Comparison of ENCODE assay signal across 29 cellular contexts in genomic region chr1:245996806-245997205, GRCh38.
"Had no signal": no experiment of that assay in that cellular context is flagged by ENCODE, and none has a peak within 500 bp of the region (broad histone marks: within the 10 kb centered on the region; RNA-seq: fewer than 3 reads in every experiment).

No MANE protein-coding gene starts in this region.

- H3K4me3 Mint-ChIP-seq: activated naive CD4-positive, alpha-beta T cell treated with anti-CD3 and anti-CD28 coated beads, Interleukin-2, amount 10 ng/mL, durations not matched to agents 7 days and 5 days; activated naive CD8-positive, alpha-beta T cell treated with anti-CD3 and anti-CD28 coated beads, Interleukin-2, amount 10 ng/mL, durations not matched to agents 7 days and 5 days; brain; natural killer cell; stimulated activated effector memory CD8-positive, alpha-beta T cell treated with anti-CD3 and anti-CD28 coated beads, Interleukin-12 subunit alpha, Interleukin-12 subunit beta, amount 100 ng/mL, for 72 hours; stimulated activated naive CD8-positive, alpha-beta T cell treated with anti-CD3 and anti-CD28 coated beads, Interleukin-15, Interleukin-2, amounts not matched to agents 100 ng/mL and 50 ng/mL, for 24 hours; T-helper 17 cell; WTC11 had no signal

- H3K36me3 ChIP-seq: ascending aorta, cardiac muscle cell, colonic mucosa, esophagus squamous epithelium, left ventricle myocardium inferior, right lobe of liver, upper lobe of right lung had no signal

- FAIRE-seq: endometrium had no signal

- DNase-seq: activated CD4-positive, alpha-beta T cell treated with anti-CD3 and anti-CD28 coated beads, Interleukin-2, amount 50 U/mL, for 48 hours; activated CD8-positive, alpha-beta memory T cell treated with anti-CD3 and anti-CD28 coated beads for 24 hours; activated effector memory CD4-positive, alpha-beta T cell treated with Interleukin-2 at 50 U/mL for 16 hours; activated naive CD4-positive, alpha-beta T cell treated with anti-CD3 and anti-CD28 coated beads, Interleukin-2, amount 10 ng/mL, durations not matched to agents 7 days and 5 days; activated naive CD8-positive, alpha-beta T cell treated with anti-CD3 and anti-CD28 coated beads, Interleukin-2, amount 10 ng/mL, durations not matched to agents 7 days and 5 days; cerebellar nuclear complex; colonic mucosa; effector CD8-positive, alpha-beta T cell; esophagus squamous epithelium; foreskin melanocyte; kidney glomerular epithelial cell; left ventricle myocardium inferior; mesendoderm; natural killer cell; right lobe of liver; stimulated activated CD4-positive, alpha-beta T cell treated with anti-CD3 and anti-CD28 coated beads, Interleukin-4, amount 100 ng/mL, for 24 hours; substantia nigra; T-helper 17 cell; T1000; upper lobe of right lung had no signal

- H3K36me3 Mint-ChIP-seq: activated naive CD4-positive, alpha-beta T cell treated with anti-CD3 and anti-CD28 coated beads, Interleukin-2, amount 10 ng/mL, durations not matched to agents 7 days and 5 days; activated naive CD8-positive, alpha-beta T cell treated with anti-CD3 and anti-CD28 coated beads, Interleukin-2, amount 10 ng/mL, durations not matched to agents 7 days and 5 days; natural killer cell; stimulated activated effector memory CD8-positive, alpha-beta T cell treated with anti-CD3 and anti-CD28 coated beads, Interleukin-12 subunit alpha, Interleukin-12 subunit beta, amount 100 ng/mL, for 72 hours; WTC11 had no signal

- H3K4me3 ChIP-seq: ascending aorta, cardiac muscle cell, colonic mucosa, esophagus squamous epithelium, left ventricle myocardium inferior, lung, right lobe of liver, upper lobe of right lung had no signal

- H3K27ac ChIP-seq: ascending aorta, colonic mucosa, esophagus squamous epithelium, left ventricle myocardium inferior, right lobe of liver, upper lobe of right lung had no signal

- H3K4me1 Mint-ChIP-seq: activated naive CD4-positive, alpha-beta T cell treated with anti-CD3 and anti-CD28 coated beads, Interleukin-2, amount 10 ng/mL, durations not matched to agents 7 days and 5 days; activated naive CD8-positive, alpha-beta T cell treated with anti-CD3 and anti-CD28 coated beads, Interleukin-2, amount 10 ng/mL, durations not matched to agents 7 days and 5 days; natural killer cell; stimulated activated effector memory CD8-positive, alpha-beta T cell treated with anti-CD3 and anti-CD28 coated beads, Interleukin-12 subunit alpha, Interleukin-12 subunit beta, amount 100 ng/mL, for 72 hours; T-helper 17 cell had no signal

- ATAC-seq: natural killer cell; stimulated activated effector memory CD8-positive, alpha-beta T cell treated with anti-CD3 and anti-CD28 coated beads, Interleukin-12 subunit alpha, Interleukin-12 subunit beta, amount 100 ng/mL, for 72 hours; T-helper 17 cell; upper lobe of right lung had no signal

- H3K9me3 ChIP-seq: ascending aorta, colonic mucosa, esophagus squamous epithelium, right lobe of liver, upper lobe of right lung had no signal

- H3K27ac Mint-ChIP-seq: activated naive CD4-positive, alpha-beta T cell treated with anti-CD3 and anti-CD28 coated beads, Interleukin-2, amount 10 ng/mL, durations not matched to agents 7 days and 5 days; activated naive CD8-positive, alpha-beta T cell treated with anti-CD3 and anti-CD28 coated beads, Interleukin-2, amount 10 ng/mL, durations not matched to agents 7 days and 5 days; natural killer cell; progenitor cell of endocrine pancreas; stimulated activated effector memory CD8-positive, alpha-beta T cell treated with anti-CD3 and anti-CD28 coated beads, Interleukin-12 subunit alpha, Interleukin-12 subunit beta, amount 100 ng/mL, for 72 hours; stimulated activated naive CD8-positive, alpha-beta T cell treated with anti-CD3 and anti-CD28 coated beads, Interleukin-15, Interleukin-2, amounts not matched to agents 100 ng/mL and 50 ng/mL, for 24 hours; T-helper 17 cell had no signal

- H3K27me3 ChIP-seq: ascending aorta, cardiac muscle cell, colonic mucosa, esophagus squamous epithelium, right lobe of liver, upper lobe of right lung had no signal

- H3K27me3 Mint-ChIP-seq: activated naive CD4-positive, alpha-beta T cell treated with anti-CD3 and anti-CD28 coated beads, Interleukin-2, amount 10 ng/mL, durations not matched to agents 7 days and 5 days; activated naive CD8-positive, alpha-beta T cell treated with anti-CD3 and anti-CD28 coated beads, Interleukin-2, amount 10 ng/mL, durations not matched to agents 7 days and 5 days; brain; progenitor cell of endocrine pancreas; stimulated activated naive CD8-positive, alpha-beta T cell treated with anti-CD3 and anti-CD28 coated beads, Interleukin-15, Interleukin-2, amounts not matched to agents 100 ng/mL and 50 ng/mL, for 24 hours; T-helper 17 cell had no signal

- H3K9me3 Mint-ChIP-seq: activated naive CD4-positive, alpha-beta T cell treated with anti-CD3 and anti-CD28 coated beads, Interleukin-2, amount 10 ng/mL, durations not matched to agents 7 days and 5 days; activated naive CD8-positive, alpha-beta T cell treated with anti-CD3 and anti-CD28 coated beads, Interleukin-2, amount 10 ng/mL, durations not matched to agents 7 days and 5 days; natural killer cell; stimulated activated effector memory CD8-positive, alpha-beta T cell treated with anti-CD3 and anti-CD28 coated beads, Interleukin-12 subunit alpha, Interleukin-12 subunit beta, amount 100 ng/mL, for 72 hours; stimulated activated naive CD8-positive, alpha-beta T cell treated with anti-CD3 and anti-CD28 coated beads, Interleukin-15, Interleukin-2, amounts not matched to agents 100 ng/mL and 50 ng/mL, for 24 hours; WTC11 had no signal

- H3K4me1 ChIP-seq: ascending aorta, colonic mucosa, right lobe of liver, upper lobe of right lung had no signal
